In genomic region chr4:61243962-61244361, GRCh38 we compare ENCODE assay signal across 6 cellular contexts.
"Had no signal": no experiment of that assay in that cellular context is flagged by ENCODE, and none has a peak within 500 bp of the region (broad histone marks: within the 10 kb centered on the region; RNA-seq: fewer than 3 reads in every experiment).

No MANE protein-coding gene starts in this region.

- H3K4me3 ChIP-seq: GM23338 had no signal

- ATAC-seq: GM23338, HepG2 had no signal

- H3K27ac ChIP-seq: HL-60 had no signal

- DNase-seq: H9, HCEC 1CT, KBM-7 had no signal

- H2AFZ ChIP-seq: GM23338 had no signal

- H3K4me2 ChIP-seq: GM23338 had no signal
